Comparison of ENCODE assay signal across 8 cellular contexts in genomic region chr3:100400782-100401673, GRCh38. TPM values are rescaled to one million over a fixed set of nuclear protein-coding genes. Genes with fewer than 3 reads are reported as not detected.
DNase-seq lines count a peak whose midpoint lies in the region; ATAC-seq and TF ChIP-seq lines count a peak whose summit lies in the region.

LNP1 (plus strand) TSS chr3:100401539; CDS start chr3:100429730, 28,191 bp downstream.
TOMM70 (minus strand) TSS chr3:100401089; CDS start chr3:100400949, 140 bp downstream.

- peaks cover 49% of the 10 kb centered on the region for H3K4me1 Mint-ChIP-seq in activated naive CD8-positive, alpha-beta T cell treated with anti-CD3 and anti-CD28 coated beads, Interleukin-2, amount 10 ng/mL, durations not matched to agents 7 days and 5 days
- peaks cover 53% of the 10 kb centered on the region for H3K4me1 Mint-ChIP-seq in osteocyte (ENCODE audit: unreplicated experiment)

- peak within 1 kb of the TSS; percentile 93 for H3K27ac ChIP-seq in thymus (ENCODE audit: low read depth)

- peaks cover 8% of the 10 kb centered on the region for H3K36me3 Mint-ChIP-seq in activated naive CD8-positive, alpha-beta T cell treated with anti-CD3 and anti-CD28 coated beads, Interleukin-2, amount 10 ng/mL, durations not matched to agents 7 days and 5 days
- H3K36me3 Mint-ChIP-seq in osteocyte (ENCODE audit: unreplicated experiment): peaks cover 3% of the 10 kb centered on the region

- H3K27ac Mint-ChIP-seq in activated naive CD8-positive, alpha-beta T cell treated with anti-CD3 and anti-CD28 coated beads, Interleukin-2, amount 10 ng/mL, durations not matched to agents 7 days and 5 days: peak within 1 kb of the TSS; percentile 95
- H3K27ac Mint-ChIP-seq in osteocyte (ENCODE audit: unreplicated experiment): peak within 1 kb of the TSS; percentile 99

- H3K9me3 ChIP-seq in thymus (ENCODE audit: control insufficient read depth): no peaks in the 10 kb centered on the region

- TF ChIP-seq CTCF in GM12864 (IDR thresholded peaks at IDR 0.05; ENCODE audit: low read depth, low read length, missing control alignments) (no peak), osteocyte (IDR thresholded peaks at IDR 0.05) (no peak)

- H3K27me3 ChIP-seq in thymus (ENCODE audit: control insufficient read depth, insufficient read depth): no peaks in the 10 kb centered on the region

- H3K27me3 Mint-ChIP-seq in activated naive CD8-positive, alpha-beta T cell treated with anti-CD3 and anti-CD28 coated beads, Interleukin-2, amount 10 ng/mL, durations not matched to agents 7 days and 5 days: no peaks in the 10 kb centered on the region
- no peaks in the 10 kb centered on the region for H3K27me3 Mint-ChIP-seq in osteocyte (ENCODE audit: unreplicated experiment)

- H3K4me1 ChIP-seq in thymus (ENCODE audit: control insufficient read depth, insufficient read depth, low read length): peaks cover 12% of the 10 kb centered on the region

- H3K4me3 ChIP-seq in GM12864 (ENCODE audit: low read depth, low read length) (peak within 1 kb of the TSS; percentile 99), thymus (ENCODE audit: low read length) (peak within 1 kb of the TSS; percentile 87)

- POLR2A ChIA-PET in activated naive CD8-positive, alpha-beta T cell treated with anti-CD3 and anti-CD28 coated beads, Interleukin-2, amount 10 ng/mL, durations not matched to agents 7 days and 5 days (lab: Charles Lee): interaction anchor here (0.8 to 2.5 kb wide), 20 partner anchors 8 to 588 kb away, joined by 3 to 9 read pairs (median 4); partner anchors contain the start of genes NIT2, TBC1D23, TFG and TMEM45A

- no peaks in the 10 kb centered on the region for H3K36me3 ChIP-seq in thymus (ENCODE audit: control insufficient read depth, insufficient read depth)

- ATAC-seq in HG02678 (IDR thresholded peaks at IDR 0.05; ENCODE audit: unreplicated experiment) (peak; percentile 90), Right ventricle myocardium inferior (peak; percentile 98)
- peak; percentile 91 for ATAC-seq in activated naive CD8-positive, alpha-beta T cell treated with anti-CD3 and anti-CD28 coated beads, Interleukin-2, amount 10 ng/mL, durations not matched to agents 7 days and 5 days (ENCODE audit: low read depth)

- peak; percentile 94 for DNase-seq in GM12864 (ENCODE audit: low read depth)
- DNase-seq in NCI-H1105 treated with DMSO at 0.1 percent for 48 hours (lab: John Stamatoyannopoulos, UW): peak; percentile 98
- peak; percentile 97 for DNase-seq in SKM-1 treated with dmso at 0.1 percent for 144 hours (lab: John Stamatoyannopoulos, UW; ENCODE audit: unreplicated experiment)
- DNase-seq in activated naive CD8-positive, alpha-beta T cell treated with anti-CD3 and anti-CD28 coated beads, Interleukin-2, amount 10 ng/mL, durations not matched to agents 7 days and 5 days: peak; percentile 93
- peak; percentile 99 for DNase-seq in Right ventricle myocardium inferior (ENCODE audit: missing footprints)
- DNase-seq in osteocyte (ENCODE audit: extremely low spot score, unreplicated experiment): peak; percentile 97

- under 1% methylated on average over 64 of the region's 64 CpGs for WGBS in thymus

- H3K9me3 Mint-ChIP-seq in activated naive CD8-positive, alpha-beta T cell treated with anti-CD3 and anti-CD28 coated beads, Interleukin-2, amount 10 ng/mL, durations not matched to agents 7 days and 5 days: peaks cover 2% of the 10 kb centered on the region
- peaks cover 3% of the 10 kb centered on the region for H3K9me3 Mint-ChIP-seq in osteocyte (ENCODE audit: unreplicated experiment)

- intact Hi-C loops in Right ventricle myocardium inferior (cut with DNase I): loop anchor here (5.0 kb wide), 3 partner anchors 91 to 584 kb away; partner anchors contain the start of genes CMSS1 and TMEM45A

- peak within 1 kb of the TSS; percentile 90 for H3K4me3 Mint-ChIP-seq in activated naive CD8-positive, alpha-beta T cell treated with anti-CD3 and anti-CD28 coated beads, Interleukin-2, amount 10 ng/mL, durations not matched to agents 7 days and 5 days
- peak within 1 kb of the TSS; percentile 98 for H3K4me3 Mint-ChIP-seq in osteocyte (ENCODE audit: unreplicated experiment)

RNA-seq across cellular contexts. Expression of gene LNP1, which starts in this region (rescaled TPM):
- 1 to 10 TPM; 1.1 to 1.8 TPM for total RNA-seq in activated naive CD8-positive, alpha-beta T cell treated with anti-CD3 and anti-CD28 coated beads, Interleukin-2, amount 10 ng/mL, durations not matched to agents 7 days and 5 days
- total RNA-seq in Right ventricle myocardium inferior (2.4 TPM), osteocyte (2.4 and 2.7 TPM in 2 replicates)
- 1.6 TPM for polyA plus RNA-seq in thymus

RNA-seq across cellular contexts. Expression of gene TOMM70, which starts in this region (rescaled TPM):
- 10 to 100 TPM; 36.6 to 39.2 TPM for total RNA-seq in activated naive CD8-positive, alpha-beta T cell treated with anti-CD3 and anti-CD28 coated beads, Interleukin-2, amount 10 ng/mL, durations not matched to agents 7 days and 5 days
- 65.9 TPM for total RNA-seq in Right ventricle myocardium inferior
- 36.3 and 38.0 TPM in 2 replicates for total RNA-seq in osteocyte
- polyA plus RNA-seq in thymus: 24.0 TPM

Comparison
In these comparisons a context has a peak if more than half of its experiments do, and no peak if none do; other contexts are left out.
1. Peak in every context shown above with its lines: DNase-seq, ATAC-seq, H3K4me3 ChIP-seq and H3K27ac ChIP-seq.